ENCODE assay signal across 8 cellular contexts in genomic region chr19:35648017-35648961, GRCh38. TPM values are rescaled to one million over a fixed set of nuclear protein-coding genes. Genes with fewer than 3 reads are reported as not detected.
DNase-seq lines count a peak whose midpoint lies in the region; ATAC-seq and TF ChIP-seq lines count a peak whose summit lies in the region.

Gene COX6B1 (plus strand): TSS chr19:35648323. CDS start chr19:35651244, 2,921 bp downstream.

- peak within 1 kb of the TSS; percentile 70 for H3K4me3 ChIP-seq in CD8-positive, alpha-beta T cell (ENCODE audit: low read depth, low read length)
- H3K4me3 ChIP-seq in effector memory CD4-positive, alpha-beta T cell (ENCODE audit: insufficient read depth, low read depth, low read length, poor library complexity, severe bottlenecking) = peak within 1 kb of the TSS; percentile 83

- TF ChIP-seq CTCF in CD8-positive, alpha-beta T cell (IDR thresholded peaks at IDR 0.05) = no peak

- no peaks in the 10 kb centered on the region for H3K27me3 ChIP-seq in CD8-positive, alpha-beta T cell (ENCODE audit: insufficient read depth, low read length)
- no peaks in the 10 kb centered on the region for H3K27me3 ChIP-seq in effector memory CD4-positive, alpha-beta T cell (replicated peaks; ENCODE audit: control insufficient read depth, insufficient read depth, low read length, poor library complexity, severe bottlenecking)

- H3K9me3 ChIP-seq in CD8-positive, alpha-beta T cell (ENCODE audit: low read length) = no peaks in the 10 kb centered on the region
- H3K9me3 ChIP-seq in effector memory CD4-positive, alpha-beta T cell (ENCODE audit: control insufficient read depth, low read length) = no peaks in the 10 kb centered on the region

- H3K9me3 Mint-ChIP-seq in CD8-positive, alpha-beta T cell = no peaks in the 10 kb centered on the region

- peak within 1 kb of the TSS; percentile 97 for H3K27ac Mint-ChIP-seq in CD8-positive, alpha-beta T cell

- peak within 1 kb of the TSS; percentile 66 for H3K27ac ChIP-seq in CD8-positive, alpha-beta T cell (ENCODE audit: low read depth, low read length)
- peak within 1 kb of the TSS; percentile 78 for H3K27ac ChIP-seq in effector memory CD4-positive, alpha-beta T cell (ENCODE audit: insufficient read depth, low read length, poor library complexity, severe bottlenecking)

- POLR2A ChIA-PET in CD8-positive, alpha-beta T cell (lab: Charles Lee) = interaction anchor here (0.7 to 1.6 kb wide), 9 partner anchors 10 to 138 kb away, joined by 3 to 8 read pairs (median 5); partner anchors contain the start of genes HAUS5 and U2AF1L4
- POLR2A ChIA-PET in activated CD8-positive, alpha-beta memory T cell treated with anti-CD3 and anti-CD28 coated beads for 36 hours (lab: Charles Lee) = interaction anchor here (0.6 to 1.7 kb wide), 9 partner anchors 9 to 380 kb away, joined by 3 to 7 read pairs (median 3); partner anchors contain the start of genes HAUS5 and KMT2B

- CTCF ChIA-PET in CD8-positive, alpha-beta T cell (lab: Charles Lee) = interaction anchor here (0.7 to 1.3 kb wide), 4 partner anchors 10 to 46 kb away, joined by 3 to 5 read pairs (median 4); no protein-coding TSS in a partner anchor
- CTCF ChIA-PET in activated CD8-positive, alpha-beta memory T cell treated with anti-CD3 and anti-CD28 coated beads for 36 hours (lab: Charles Lee) = interaction anchor here (0.7 kb wide), 1 partner anchor 300 kb away, joined by 3 read pairs; the partner anchor contains the start of gene FFAR1

- peaks cover 52% of the 10 kb centered on the region for H3K4me1 Mint-ChIP-seq in CD8-positive, alpha-beta T cell (ENCODE audit: low read depth)

- DNase-seq in CD8-positive, alpha-beta T cell = peak; percentile 83 to 96 (median 87)
- DNase-seq in HT-29 (ENCODE audit: low spot score) (peak; percentile 99), NOMO-1 (lab: John Stamatoyannopoulos, UW; ENCODE audit: unreplicated experiment in 2 of 2) (peak; percentile 98 to 99), medulla oblongata (ENCODE audit: extremely low spot score) (peak; percentile 99)
- DNase-seq in effector memory CD4-positive, alpha-beta T cell = peak; percentile 84 to 91 (median 87)
- peak; percentile 87 for DNase-seq in stimulated activated CD8-positive, alpha-beta memory T cell treated with anti-CD3 and anti-CD28 coated beads, Interleukin-12 subunit alpha, Interleukin-12 subunit beta, amount 100 ng/mL, for 1 hour (ENCODE audit: low read depth)

- peak within 1 kb of the TSS; percentile 99 for H3K4me3 Mint-ChIP-seq in CD8-positive, alpha-beta T cell

- peak; percentile 72 for ATAC-seq in CD8-positive, alpha-beta T cell
- peak; percentile 43 for ATAC-seq in GM19468 (IDR thresholded peaks at IDR 0.05; ENCODE audit: extremely low read depth, unreplicated experiment)

- no peaks in the 10 kb centered on the region for H3K27me3 Mint-ChIP-seq in CD8-positive, alpha-beta T cell (ENCODE audit: low read depth)

- H3K36me3 ChIP-seq in CD8-positive, alpha-beta T cell (ENCODE audit: insufficient read depth, low read length) = peaks cover 7% of the 10 kb centered on the region
- no peaks in the 10 kb centered on the region for H3K36me3 ChIP-seq in effector memory CD4-positive, alpha-beta T cell (ENCODE audit: control insufficient read depth, insufficient read depth, low read length)

- peaks cover 32% of the 10 kb centered on the region for H3K4me1 ChIP-seq in CD8-positive, alpha-beta T cell (ENCODE audit: insufficient read depth, low read length)
- peaks cover 31% of the 10 kb centered on the region for H3K4me1 ChIP-seq in effector memory CD4-positive, alpha-beta T cell (ENCODE audit: control insufficient read depth, insufficient read depth, low read length, poor library complexity, severe bottlenecking)

- intact Hi-C loops in CD8-positive, alpha-beta T cell (cut with DNase I, micrococcal nuclease) = loop anchor here (1.0 to 5.0 kb wide), 7 partner anchors 20 to 349 kb away; partner anchors contain the start of genes HAUS5 (in 1 of the 2), IGFLR1 (in 1 of the 2), KMT2B (in 1 of the 2) and SDHAF1 (in 1 of the 2)

- peaks cover 29% of the 10 kb centered on the region for H3K36me3 Mint-ChIP-seq in CD8-positive, alpha-beta T cell

RNA-seq across cellular contexts. Expression of gene COX6B1, which starts in this region (rescaled TPM):
- 100 to 1,000 TPM; 152 to 171 TPM for total RNA-seq in CD8-positive, alpha-beta T cell
- 846 and 847 TPM in 2 replicates for total RNA-seq in HT-29 (2014; rRNA removed; shearing (Covaris generic))
- 100 to 1,000 TPM; 426 to 431 TPM for total RNA-seq in activated CD8-positive, alpha-beta memory T cell treated with anti-CD3 and anti-CD28 coated beads for 36 hours

Comparison
In these comparisons a context has a peak if more than half of its experiments do, and no peak if none do; other contexts are left out.
1. Peak in every context shown above with its lines: DNase-seq, ATAC-seq, H3K4me3 ChIP-seq and H3K27ac ChIP-seq.